In genomic region chr16:84013787-84014569, GRCh38 we compare ENCODE assay signal across 10 cellular contexts. TPM values are rescaled to one million over a fixed set of nuclear protein-coding genes. Genes with fewer than 3 reads are reported as not detected.
DNase-seq lines count a peak whose midpoint lies in the region; ATAC-seq and TF ChIP-seq lines count a peak whose summit lies in the region.
"Had no signal": no experiment of that assay in that cellular context is flagged by ENCODE, and none has a peak within 500 bp of the region (broad histone marks: within the 10 kb centered on the region; RNA-seq: fewer than 3 reads in every experiment).

No MANE protein-coding gene starts in this region.

- no peak overlapping the region for H3K4me3 ChIP-seq in PC-9
- no peak overlapping the region for H3K4me3 ChIP-seq in heart left ventricle

- no peak overlapping the region for H2AFZ ChIP-seq in PC-9
- H2AFZ ChIP-seq: parathyroid adenoma had no signal

- no peak for TF ChIP-seq CTCF in PC-9 (conservative IDR thresholded peaks at IDR 0.05)
- no peak for TF ChIP-seq CTCF in heart left ventricle (IDR thresholded peaks at IDR 0.05)
- TF ChIP-seq CTCF in chondrocyte (IDR thresholded peaks at IDR 0.05), result no peak

- WGBS in heart left ventricle, 4 donors, result 7 to 22% (median 16%) methylated on average over 10 to 14 of the region's 14 CpGs

- H3K4me3 Mint-ChIP-seq in chondrocyte (ENCODE audit: unreplicated experiment), result no peak overlapping the region

- H3F3A ChIP-seq in PC-9 (ENCODE audit: insufficient read depth, low read depth), result no peaks in the 10 kb centered on the region; the same call in none of the 2 replicates

- no peaks in the 10 kb centered on the region for H3K79me2 ChIP-seq in PC-9 (ENCODE audit: low read depth)
- H3K79me2 ChIP-seq: parathyroid adenoma had no signal

- H3K9me3 ChIP-seq in PC-9 (ENCODE audit: insufficient read depth, low read depth) (peaks cover 4% of the 10 kb centered on the region; the same call in 1 of the 2 replicates), heart left ventricle (no peaks in the 10 kb centered on the region)

- H3K36me3 ChIP-seq in PC-9 (ENCODE audit: low read depth) (no peaks in the 10 kb centered on the region), heart left ventricle (no peaks in the 10 kb centered on the region)

- peak; percentile 89 for DNase-seq in D341Med (ENCODE audit: low spot score)
- peak; percentile 95 to 99 for DNase-seq in PC-9
- DNase-seq in activated T-cell treated with anti-CD3 and anti-CD28 coated beads, Interleukin-2, amount 50 U/mL, for 1 hour, result peak; percentile 61
- peak in 1 of 5 donors; percentile 50 for DNase-seq in heart left ventricle
- peak; percentile 91 for DNase-seq in stimulated activated CD4-positive, alpha-beta T cell treated with anti-CD3 and anti-CD28 coated beads, Interleukin-1b, Interleukin-23, amount 100 ng/mL, for 48 hours
- no peak for DNase-seq in chondrocyte (ENCODE audit: low spot score)

- peaks cover 9% of the 10 kb centered on the region for H3K9me3 Mint-ChIP-seq in chondrocyte (ENCODE audit: low read depth)

- BruUV-seq in PC-9 (replicated peaks; lab: Mats Ljungman, UMichigan), result no TSS peak

- H3K27me3 Mint-ChIP-seq in chondrocyte (ENCODE audit: low read depth), result peaks cover 6% of the 10 kb centered on the region

- intact Hi-C loops in PC-9 (cut with micrococcal nuclease; ENCODE audit: unreplicated experiment), result loop anchor here (2.0 kb wide), 1 partner anchor 61 kb away; the partner anchor contains the start of gene OSGIN1
- intact Hi-C loops in heart left ventricle (cut with DNase I), result no loop called here

- H3K36me3 Mint-ChIP-seq in chondrocyte (ENCODE audit: low read depth), result peaks cover 2% of the 10 kb centered on the region

- H3K27ac Mint-ChIP-seq in chondrocyte (ENCODE audit: unreplicated experiment), result no peak overlapping the region

- H3K27me3 ChIP-seq in PC-9 (ENCODE audit: insufficient read depth, low read depth), result no peaks in the 10 kb centered on the region
- no peaks in the 10 kb centered on the region for H3K27me3 ChIP-seq in heart left ventricle

- no peak for TF ChIP-seq POLR2A in heart left ventricle (IDR thresholded peaks at IDR 0.05)

- CTCF ChIA-PET in PC-9 (lab: Charles Lee), result interaction anchor here (0.6 to 1.5 kb wide), 8 partner anchors 60 to 1777 kb away, joined by 3 to 11 read pairs (median 5); partner anchors contain the start of genes MLYCD and OSGIN1

- no peaks in the 10 kb centered on the region for H4K20me1 ChIP-seq in PC-9 (ENCODE audit: insufficient read depth)

- H3K4me2 ChIP-seq in PC-9, result peak overlapping the region; percentile 43; the same call in 1 of the 2 replicates

- H3K9me2 ChIP-seq in PC-9 (ENCODE audit: insufficient read depth), result no peaks in the 10 kb centered on the region

- H3K27ac ChIP-seq in PC-9 (no peak overlapping the region), heart left ventricle (no peak overlapping the region)
- H3K27ac ChIP-seq: KMS-11, parathyroid adenoma had no signal

- H3K4me1 ChIP-seq in PC-9 (replicated peaks; ENCODE audit: insufficient read depth) (0 out of 2 replicates have a peak, but pooled peaks cover 3% of the 10 kb centered on the region), heart left ventricle (peaks cover 0 to 5% (median 0%) of the 10 kb centered on the region in 12 donors)

- POLR2A ChIA-PET in PC-9 (lab: Charles Lee; ENCODE audit: unreplicated experiment), result interaction anchor here (0.6 to 1.2 kb wide), 4 partner anchors 29 to 86 kb away, joined by 4 to 31 read pairs (median 6); no protein-coding TSS in a partner anchor

- ATAC-seq in GM21367 (IDR thresholded peaks at IDR 0.05; ENCODE audit: unreplicated experiment) (peak; percentile 74), HG03571 (IDR thresholded peaks at IDR 0.05; ENCODE audit: unreplicated experiment) (peak; percentile 76), heart left ventricle (peak; percentile 42 to 75 (median 70))

- no peaks in the 10 kb centered on the region for H3K4me1 Mint-ChIP-seq in chondrocyte (ENCODE audit: low read depth)

RNA-seq across cellular contexts. Expression of gene SLC38A8, which starts 28.6 kb away (rescaled TPM):
- total RNA-seq in PC-9 (2021) (not detected in 2 replicates), heart left ventricle (1 to 10 TPM in 3 of 9 donors, under 1 TPM in 4, not detected in 2; 0.29 to 5.8 (median 0.63) TPM), chondrocyte (not detected in 3 replicates)
- 10 to 100 TPM in 1 of 2 donors, not detected in 1; 25.3 TPM for polyA plus RNA-seq in heart left ventricle

RNA-seq across cellular contexts. Expression of gene NECAB2, which starts 45.9 kb away (rescaled TPM):
- 0.74 and 1.3 TPM in 2 replicates for total RNA-seq in PC-9 (2021)
- 1 to 10 TPM in 2 of 9 donors, under 1 TPM in 5, not detected in 2; 0.24 to 1.3 (median 0.77) TPM for total RNA-seq in heart left ventricle
- polyA plus RNA-seq in heart left ventricle, result 1 to 10 TPM; 1.2 to 2.1 TPM
- 0.40 to 0.72 TPM (median 0.58 TPM) in 3 replicates for total RNA-seq in chondrocyte
